26 cellular contexts compared by ENCODE assay signal in the genomic region with DNA sequence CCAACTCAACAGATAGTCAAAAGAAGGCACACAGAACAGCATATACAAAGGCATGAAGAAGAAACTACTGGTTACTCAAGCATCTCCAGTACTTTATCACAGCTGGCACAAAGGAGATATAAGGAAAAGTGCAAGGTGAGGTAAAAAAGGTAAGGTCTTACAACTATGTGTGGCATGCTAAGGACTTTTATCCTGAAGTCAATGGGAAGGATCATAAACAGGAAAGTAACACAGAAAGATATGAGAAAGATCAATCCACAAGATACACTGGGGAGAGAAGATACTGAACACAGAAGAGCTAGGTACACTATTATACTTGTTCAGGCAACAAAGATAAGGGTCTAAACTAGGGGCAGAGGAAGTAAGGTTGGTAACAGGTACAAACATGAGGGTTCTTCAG.
"Had no signal": no experiment of that assay in that cellular context is flagged by ENCODE, and none has a peak within 500 bp of the region (broad histone marks: within the 10 kb centered on the region; RNA-seq: fewer than 3 reads in every experiment).

No MANE protein-coding gene starts in this region.

- H3K4me3 ChIP-seq: esophagus muscularis mucosa, left ventricle myocardium inferior, mucosa of descending colon, right lobe of liver, skin epidermis, upper lobe of left lung, vagina had no signal

- H3K9me3 Mint-ChIP-seq: nephron; stimulated activated naive CD8-positive, alpha-beta T cell treated with anti-CD3 and anti-CD28 coated beads, Interleukin-15, Interleukin-2, amounts not matched to agents 100 ng/mL and 50 ng/mL, for 24 hours; T-cell; T-helper 2 cell treated with Interferon-gamma antibody and Interleukin-4, amounts not matched to agents 5 μg/mL and 100 μg/mL, for 36 hours had no signal

- H3K27ac ChIP-seq: esophagus muscularis mucosa, foreskin keratinocyte, left ventricle myocardium inferior, neutrophil, right lobe of liver, skin epidermis, upper lobe of left lung, vagina had no signal

- H3K27ac Mint-ChIP-seq: activated CD4-positive, alpha-beta T cell treated with anti-CD3 and anti-CD28 coated beads for 36 hours; activated CD8-positive, alpha-beta memory T cell treated with anti-CD3 and anti-CD28 coated beads, Interleukin-2, amount 10 ng/mL, durations not matched to agents 7 days and 5 days; activated CD8-positive, alpha-beta T cell treated with anti-CD3 and anti-CD28 coated beads, Interleukin-2, amount 10 ng/mL, durations not matched to agents 7 days and 5 days; nephron; stimulated activated naive CD8-positive, alpha-beta T cell treated with anti-CD3 and anti-CD28 coated beads, Interleukin-15, Interleukin-2, amounts not matched to agents 100 ng/mL and 50 ng/mL, for 24 hours; T-cell; T-helper 2 cell treated with Interferon-gamma antibody and Interleukin-4, amounts not matched to agents 5 μg/mL and 100 μg/mL, for 36 hours had no signal

- H3K36me3 ChIP-seq: esophagus muscularis mucosa, left ventricle myocardium inferior, neutrophil, right lobe of liver, upper lobe of left lung, vagina had no signal

- H3K27me3 ChIP-seq: esophagus muscularis mucosa, foreskin keratinocyte, neutrophil, right lobe of liver, upper lobe of left lung, vagina had no signal

- FAIRE-seq: astrocyte, islet of Langerhans had no signal

- ATAC-seq: activated CD4-positive, alpha-beta T cell treated with anti-CD3 and anti-CD28 coated beads for 36 hours; activated CD8-positive, alpha-beta memory T cell treated with anti-CD3 and anti-CD28 coated beads, Interleukin-2, amount 10 ng/mL, durations not matched to agents 7 days and 5 days; activated CD8-positive, alpha-beta T cell treated with anti-CD3 and anti-CD28 coated beads, Interleukin-2, amount 10 ng/mL, durations not matched to agents 7 days and 5 days; foreskin keratinocyte; mucosa of descending colon; right lobe of liver; T-cell had no signal

- H3K9me3 ChIP-seq: esophagus muscularis mucosa, left ventricle myocardium inferior, mucosa of descending colon, neutrophil, right lobe of liver, upper lobe of left lung, vagina had no signal

- H3K4me3 Mint-ChIP-seq: activated CD4-positive, alpha-beta T cell treated with anti-CD3 and anti-CD28 coated beads for 36 hours; activated CD8-positive, alpha-beta memory T cell treated with anti-CD3 and anti-CD28 coated beads, Interleukin-2, amount 10 ng/mL, durations not matched to agents 7 days and 5 days; activated CD8-positive, alpha-beta T cell treated with anti-CD3 and anti-CD28 coated beads, Interleukin-2, amount 10 ng/mL, durations not matched to agents 7 days and 5 days; stimulated activated naive CD8-positive, alpha-beta T cell treated with anti-CD3 and anti-CD28 coated beads, Interleukin-15, Interleukin-2, amounts not matched to agents 100 ng/mL and 50 ng/mL, for 24 hours; T-cell; T-helper 2 cell treated with Interferon-gamma antibody and Interleukin-4, amounts not matched to agents 5 μg/mL and 100 μg/mL, for 36 hours had no signal

- DNase-seq: activated CD4-positive, alpha-beta T cell treated with anti-CD3 and anti-CD28 coated beads for 36 hours; activated CD4-positive, CD25-positive, alpha-beta regulatory T cell; activated CD8-positive, alpha-beta memory T cell treated with anti-CD3 and anti-CD28 coated beads, Interleukin-2, amount 10 ng/mL, durations not matched to agents 7 days and 5 days; activated CD8-positive, alpha-beta T cell treated with anti-CD3 and anti-CD28 coated beads, Interleukin-2, amount 10 ng/mL, durations not matched to agents 7 days and 5 days; activated naive CD4-positive, alpha-beta T cell; activated T-cell treated with anti-CD3 and anti-CD28 coated beads, Interleukin-2, amount 50 U/mL, for 48 hours; amniotic stem cell; caudate nucleus; cortex of kidney; foreskin keratinocyte; left ventricle myocardium inferior; mucosa of descending colon; right lobe of liver; stimulated activated CD4-positive, alpha-beta T cell treated with anti-CD3 and anti-CD28 coated beads, Interleukin-12 subunit alpha, Interleukin-12 subunit beta, amount 100 ng/mL, for 4 hours; stimulated activated CD4-positive, alpha-beta T cell treated with anti-CD3 and anti-CD28 coated beads, Interleukin-4, amount 100 ng/mL, for 1 hour; T-cell; upper lobe of left lung had no signal

- H3K27me3 Mint-ChIP-seq: activated CD4-positive, alpha-beta T cell treated with anti-CD3 and anti-CD28 coated beads for 36 hours; activated CD8-positive, alpha-beta memory T cell treated with anti-CD3 and anti-CD28 coated beads, Interleukin-2, amount 10 ng/mL, durations not matched to agents 7 days and 5 days; stimulated activated naive CD8-positive, alpha-beta T cell treated with anti-CD3 and anti-CD28 coated beads, Interleukin-15, Interleukin-2, amounts not matched to agents 100 ng/mL and 50 ng/mL, for 24 hours; T-cell had no signal
